8 cellular contexts compared by ENCODE assay signal in the genomic region with DNA sequence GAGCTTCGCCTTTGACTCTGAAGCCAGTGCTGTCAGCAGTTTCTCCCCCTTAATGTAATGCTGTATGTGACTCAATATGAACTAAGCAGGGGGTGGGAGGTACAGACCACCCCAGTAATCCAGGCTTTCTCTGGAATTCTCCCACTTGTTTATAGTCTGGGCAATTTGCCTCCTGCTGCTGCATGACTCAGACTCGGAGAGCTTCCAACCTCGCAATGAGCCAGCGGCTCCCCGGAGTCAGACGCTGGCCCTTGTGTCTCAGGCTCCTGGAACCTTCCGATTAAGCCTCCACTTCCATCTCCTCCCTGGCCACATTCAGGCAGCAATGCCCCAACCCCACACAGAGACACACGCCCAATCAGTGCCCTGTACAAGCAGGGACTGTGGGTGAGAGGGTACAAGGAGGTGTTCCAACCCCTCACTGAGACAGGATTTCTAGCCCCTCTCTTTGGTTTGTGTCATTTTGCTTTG.
A peak's percentile ranks its signal among the peaks of the same experiment; 100 is the strongest.
DNase-seq lines count a peak whose midpoint lies in the region; ATAC-seq, FAIRE-seq and TF ChIP-seq lines count a peak whose summit lies in the region.

No MANE protein-coding gene starts in this region.

- peak; percentile 98 for FAIRE-seq in endometrium (lab: Jason Lieb, UNC)

- POLR2A ChIA-PET in AG04449 (lab: Yijun Ruan, JAX), result interaction anchor here (0.7 to 2.5 kb wide), 10 partner anchors 14 to 514 kb away, joined by 3 to 11 read pairs (median 4); a partner anchor contains a TSS
- POLR2A ChIA-PET in activated CD4-positive, alpha-beta T cell treated with anti-CD3 and anti-CD28 coated beads, Interleukin-2, amount 10 ng/mL, durations not matched to agents 7 days and 5 days (lab: Charles Lee), result no interaction called here

- no peak overlapping the region for H3K27ac Mint-ChIP-seq in activated CD4-positive, alpha-beta T cell treated with anti-CD3 and anti-CD28 coated beads, Interleukin-2, amount 10 ng/mL, durations not matched to agents 7 days and 5 days

- H3K36me3 Mint-ChIP-seq in activated CD4-positive, alpha-beta T cell treated with anti-CD3 and anti-CD28 coated beads, Interleukin-2, amount 10 ng/mL, durations not matched to agents 7 days and 5 days (ENCODE audit: low read depth), result no peaks in the 10 kb centered on the region

- H3K27me3 Mint-ChIP-seq in activated CD4-positive, alpha-beta T cell treated with anti-CD3 and anti-CD28 coated beads, Interleukin-2, amount 10 ng/mL, durations not matched to agents 7 days and 5 days, result peaks cover 5% of the 10 kb centered on the region

- H3K4me3 ChIP-seq in AG04449 (ENCODE audit: low read depth, low read length), result peak overlapping the region; percentile 35
- H3K4me3 ChIP-seq in MG63, result no peak overlapping the region
- no peak overlapping the region for H3K4me3 ChIP-seq in mucosa of descending colon

- TF ChIP-seq CTCF in AG04449 (IDR thresholded peaks at IDR 0.05; ENCODE audit: insufficient read depth, low read length, missing control alignments), result no peak
- no peak for TF ChIP-seq CTCF in mucosa of descending colon (IDR thresholded peaks at IDR 0.05)

- H3K4me1 Mint-ChIP-seq in activated CD4-positive, alpha-beta T cell treated with anti-CD3 and anti-CD28 coated beads, Interleukin-2, amount 10 ng/mL, durations not matched to agents 7 days and 5 days, result no peaks in the 10 kb centered on the region

- intact Hi-C loops in mucosa of descending colon (cut with DNase I, micrococcal nuclease), result no loop called here

- CTCF ChIA-PET in AG04449 (lab: Yijun Ruan, JAX), result interaction anchor here (0.6 to 1.0 kb wide), 2 partner anchors 13 to 229 kb away, joined by 3 read pairs; no protein-coding TSS in a partner anchor
- CTCF ChIA-PET in activated CD4-positive, alpha-beta T cell treated with anti-CD3 and anti-CD28 coated beads, Interleukin-2, amount 10 ng/mL, durations not matched to agents 7 days and 5 days (lab: Charles Lee), result no interaction called here

- H3K36me3 ChIP-seq in MG63 (no peaks in the 10 kb centered on the region; the same call in 1 of the 2 replicates), mucosa of descending colon (ENCODE audit: low read depth) (no peaks in the 10 kb centered on the region)

- H3K4me1 ChIP-seq in mucosa of descending colon (ENCODE audit: low read depth), result peaks cover 13% of the 10 kb centered on the region

- no peak overlapping the region for H3K4me3 Mint-ChIP-seq in activated CD4-positive, alpha-beta T cell treated with anti-CD3 and anti-CD28 coated beads, Interleukin-2, amount 10 ng/mL, durations not matched to agents 7 days and 5 days

- DNase-seq in AG04449 (ENCODE audit: low read depth, low spot score) (peak; percentile 94), MG63 (peak; percentile 90), mucosa of descending colon (peak in 2 of 3 donors; percentile 56 to 58)
- no peak for DNase-seq in activated CD4-positive, alpha-beta T cell treated with anti-CD3 and anti-CD28 coated beads, Interleukin-2, amount 10 ng/mL, durations not matched to agents 7 days and 5 days

- no peaks in the 10 kb centered on the region for H3K27me3 ChIP-seq in MG63

- ATAC-seq in mucosa of descending colon (peak; percentile 70), GM19395 (IDR thresholded peaks at IDR 0.05; ENCODE audit: unreplicated experiment) (no peak), GM18858 (IDR thresholded peaks at IDR 0.05; ENCODE audit: unreplicated experiment) (no peak), HG02852 (IDR thresholded peaks at IDR 0.05; ENCODE audit: unreplicated experiment) (no peak)

- H3K9me3 Mint-ChIP-seq in activated CD4-positive, alpha-beta T cell treated with anti-CD3 and anti-CD28 coated beads, Interleukin-2, amount 10 ng/mL, durations not matched to agents 7 days and 5 days, result no peaks in the 10 kb centered on the region

- H3K9me3 ChIP-seq in MG63 (peaks cover 25% of the 10 kb centered on the region), mucosa of descending colon (peaks cover 4% of the 10 kb centered on the region)
